Comparison of ENCODE assay signal across 1 cellular context in genomic region chr11:763073-763463, GRCh38.
TF ChIP-seq lines count a peak whose summit lies in the region.

No MANE protein-coding gene starts in this region.

TF ChIP-seq in A549, 52 proteins besides CTCF, POLR2A, EP300 and RAD21:
- TF ChIP-seq FOSL2 (IDR thresholded peaks at IDR 0.05) (no peak), FOSL2 (CRISPR knock-in tag; IDR thresholded peaks at IDR 0.05) (no peak), POLR2AphosphoS2 (conservative IDR thresholded peaks at IDR 0.05; ENCODE audit: low read length) (no peak), PHF8 (IDR thresholded peaks at IDR 0.05; ENCODE audit: borderline replicate concordance, low read depth) (no peak), KDM5A (IDR thresholded peaks at IDR 0.05) (no peak), MAX (IDR thresholded peaks at IDR 0.05) (no peak), CBX8 (IDR thresholded peaks at IDR 0.05) (no peak), HMGXB4 (CRISPR knock-in tag; IDR thresholded peaks at IDR 0.05; ENCODE audit: borderline replicate concordance) (no peak), HES2 (IDR thresholded peaks at IDR 0.05) (no peak), GATA3 (IDR thresholded peaks at IDR 0.05; ENCODE audit: borderline replicate concordance) (no peak), ZC3H11A (IDR thresholded peaks at IDR 0.05) (no peak), NPAS2 (CRISPR knock-in tag; IDR thresholded peaks at IDR 0.05; ENCODE audit: borderline replicate concordance) (no peak), EHF (CRISPR knock-in tag; IDR thresholded peaks at IDR 0.05) (no peak), TFCP2L1 (CRISPR knock-in tag; IDR thresholded peaks at IDR 0.05) (no peak), BHLHE40 (IDR thresholded peaks at IDR 0.05; ENCODE audit: low read depth, low read length) (no peak), RFX5 (IDR thresholded peaks at IDR 0.05) (no peak), HOXA7 (CRISPR knock-in tag; IDR thresholded peaks at IDR 0.05) (no peak), ZSCAN20 (CRISPR knock-in tag; IDR thresholded peaks at IDR 0.05) (no peak), REST (IDR thresholded peaks at IDR 0.05) (no peak), HDAC2 (IDR thresholded peaks at IDR 0.05) (no peak)
